9 cellular contexts compared by ENCODE assay signal in the genomic region with DNA sequence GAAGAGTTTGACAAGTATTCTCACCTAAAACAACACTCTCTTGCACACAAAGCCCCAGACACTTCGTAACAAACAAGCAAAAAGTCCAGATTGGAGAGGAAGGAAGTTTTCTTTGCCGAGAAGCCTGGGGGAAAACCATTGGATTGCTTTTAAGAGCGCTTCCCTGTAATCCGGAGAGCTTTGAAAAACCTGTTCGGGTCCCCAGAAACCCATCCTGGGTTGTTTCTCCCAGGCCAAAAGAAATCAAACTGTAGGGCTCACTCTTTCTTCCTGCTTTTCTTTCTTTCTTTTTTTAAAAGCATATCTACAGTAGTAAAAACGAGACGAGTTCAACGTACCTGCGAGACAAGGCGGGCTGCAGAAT. TPM values are rescaled to one million over a fixed set of nuclear protein-coding genes. Genes with fewer than 3 reads are reported as not detected.
DNase-seq lines count a peak whose midpoint lies in the region; ATAC-seq, FAIRE-seq and TF ChIP-seq lines count a peak whose summit lies in the region.
"Had no signal": no experiment of that assay in that cellular context is flagged by ENCODE, and none has a peak within 500 bp of the region (broad histone marks: within the 10 kb centered on the region; RNA-seq: fewer than 3 reads in every experiment).

No MANE protein-coding gene starts in this region.

- H3K9ac ChIP-seq in HUES6 (ENCODE audit: low read length) (peak overlapping the region; percentile 90), mammary epithelial cell (ENCODE audit: insufficient read depth, low read length) (no peak overlapping the region)

- CTCF ChIA-PET in mammary epithelial cell (lab: Charles Lee; ENCODE audit: low non-redundant PET): no interaction called here

- peaks cover 67 to 77% (median 70%) of the 10 kb centered on the region in 3 donors for H3K27me3 Mint-ChIP-seq in naive B cell

- H3K4me1 ChIP-seq in HUES6 (ENCODE audit: control insufficient read depth, insufficient read depth, low read length): peaks cover 36% of the 10 kb centered on the region
- peaks cover 18% of the 10 kb centered on the region for H3K4me1 ChIP-seq in mammary epithelial cell (ENCODE audit: insufficient read depth, low read length)
- peaks cover 0 to 5% (median 0%) of the 10 kb centered on the region in 3 donors for H3K4me1 ChIP-seq in pancreas

- H3K4me3 Mint-ChIP-seq in naive B cell: peak overlapping the region; percentile 71 to 92 (median 84)

- intact Hi-C loops in mammary epithelial cell (cut with micrococcal nuclease) (loop anchor here (1.0 to 10.0 kb wide), 4 partner anchors 48 to 641 kb away; partner anchors contain the start of gene SP4), pancreas (cut with DNase I) (loop anchor here in 1 of 3 donors (10.0 kb wide), 1 partner anchor 459 kb away; no protein-coding TSS in a partner anchor)

- H3K36me3 Mint-ChIP-seq in naive B cell: peaks cover 8 to 23% of the 10 kb centered on the region in 2 donors

- peaks cover 18 to 28% (median 26%) of the 10 kb centered on the region in 3 donors for H3K4me1 Mint-ChIP-seq in naive B cell

- peaks cover 4 to 37% (median 26%) of the 10 kb centered on the region in 7 donors for H3K9me3 Mint-ChIP-seq in naive B cell

- H3K9me3 ChIP-seq in HUES6 (ENCODE audit: control insufficient read depth, insufficient read depth, low read depth, low read length) (no peaks in the 10 kb centered on the region), mammary epithelial cell (replicated peaks; ENCODE audit: insufficient read depth, low read length) (no peaks in the 10 kb centered on the region), pancreas (no peaks in the 10 kb centered on the region)

- dilution Hi-C loops in mammary epithelial cell (cut with HindIII; ENCODE audit: low sequenced_read_pairs): loop anchor here (25.0 kb wide), 1 partner anchor 726 kb away; no protein-coding TSS in a partner anchor

- H3K27me3 ChIP-seq in HUES6 (ENCODE audit: control insufficient read depth, insufficient read depth, low read length) (peaks cover 57% of the 10 kb centered on the region), mammary epithelial cell (ENCODE audit: insufficient read depth, low read length) (peaks cover 14% of the 10 kb centered on the region), pancreas (peaks cover 11 to 91% (median 51%) of the 10 kb centered on the region in 4 donors)

- no peaks in the 10 kb centered on the region for H4K20me1 ChIP-seq in mammary epithelial cell (ENCODE audit: insufficient read depth, low read length)

- H3K27ac Mint-ChIP-seq in naive B cell: peak overlapping the region in 5 of 6 donors; percentile 76 to 93 (median 85)

- no peaks in the 10 kb centered on the region; the same call in 1 of the 2 replicates for H3K36me3 ChIP-seq in HUES6 (ENCODE audit: control insufficient read depth, insufficient read depth, low read length)
- no peaks in the 10 kb centered on the region for H3K36me3 ChIP-seq in mammary epithelial cell (ENCODE audit: insufficient read depth, low read length)
- H3K36me3 ChIP-seq in pancreas: no peaks in the 10 kb centered on the region

- WGBS in mammary epithelial cell (ENCODE audit: low coverage, missing lambda C conversion rate): 25% methylated on average over 2 of the region's 10 CpGs
- WGBS in pancreas, 2 donors: 17 to 21% methylated on average over 10 of the region's 10 CpGs

- H3K4me3 ChIP-seq in HUES6 (ENCODE audit: low read depth, low read length) (peak overlapping the region; percentile 84), mammary epithelial cell (replicated peaks in 1 of 3; ENCODE audit: insufficient read depth in 1 of 3, low read depth in 2 of 3, low read length in 3 of 3) (peak overlapping the region; percentile 45 to 52 (median 48)), pancreas (peak overlapping the region in 2 of 4 donors; percentile 3 to 33)

- ATAC-seq in naive B cell (ENCODE audit: low read depth in 2 of 2) (no peak), GM21515 (IDR thresholded peaks at IDR 0.05; ENCODE audit: unreplicated experiment) (no peak), pancreas (no peak), HG02759 (IDR thresholded peaks at IDR 0.05; ENCODE audit: unreplicated experiment) (no peak), HG02970 (IDR thresholded peaks at IDR 0.05; ENCODE audit: low FRiP score, unreplicated experiment) (no peak)

- in situ Hi-C loops in mammary epithelial cell (cut with MboI; ENCODE audit: low sequenced_read_pairs in 2 of 2): loop anchor here in 1 of 2 donors (25.0 kb wide), 2 partner anchors 201 to 726 kb away; no protein-coding TSS in a partner anchor

- no peak for FAIRE-seq in pancreas (lab: Jason Lieb, UNC)

- peak overlapping the region; percentile 18 for H3K27ac ChIP-seq in C4-2B
- peak overlapping the region; percentile 53; the same call in 1 of the 2 replicates for H3K27ac ChIP-seq in HUES6 (ENCODE audit: low read depth, low read length)
- H3K27ac ChIP-seq in mammary epithelial cell (ENCODE audit: insufficient read depth, low read depth, low read length): no peak overlapping the region
- no peak overlapping the region for H3K27ac ChIP-seq in pancreas

- H3K79me2 ChIP-seq in mammary epithelial cell (ENCODE audit: insufficient read depth, low read length): no peaks in the 10 kb centered on the region

- TF ChIP-seq CTCF in C4-2B (conservative IDR thresholded peaks at IDR 0.05) (no peak), mammary epithelial cell (conservative IDR thresholded peaks at IDR 0.05 in 1 of 2, IDR thresholded peaks at IDR 0.05 in 1 of 2; ENCODE audit: extremely low read depth in 1 of 2, insufficient read depth in 1 of 2, low read depth in 1 of 2, low read length in 2 of 2) (no peak), pancreas (IDR thresholded peaks at IDR 0.05) (no peak)

- DNase-seq in mammary epithelial cell (no peak), naive B cell (no peak), pancreas (no peak)

- no TSS peak for BruUV-seq in mammary epithelial cell (replicated peaks; lab: Mats Ljungman, UMichigan)

- H2AFZ ChIP-seq in mammary epithelial cell (ENCODE audit: low read depth, low read length): peak overlapping the region; percentile 69

- H3K4me2 ChIP-seq in mammary epithelial cell (ENCODE audit: insufficient read depth, low read depth, low read length): peak overlapping the region; percentile 93

RNA-seq across cellular contexts. Expression of gene SP8, which starts 0.7 kb away (rescaled TPM):
- total RNA-seq in mammary epithelial cell: under 1 TPM in 1 of 2 donors, not detected in 1; 0.21 TPM
- polyA plus RNA-seq in mammary epithelial cell: 0.10 TPM
- polyA minus RNA-seq in mammary epithelial cell: not detected
- polyA plus RNA-seq in naive B cell (ENCODE audit: low read depth in 6 of 6): not detected
- not detected for total RNA-seq in pancreas
- not detected for polyA plus RNA-seq in pancreas
- total RNA-seq: liver had no signal
- polyA plus RNA-seq: liver had no signal

Comparison
In these comparisons a context has a peak if more than half of its experiments do, and no peak if none do; other contexts are left out.
1. H3K27ac ChIP-seq: peak in C4-2B (single experiment) and HUES6 (single experiment); none in mammary epithelial cell (single experiment) and pancreas (0 of 4).